Comparison of ENCODE assay signal across 8 cellular contexts in genomic region chr1:31617917-31618746, GRCh38. TPM values are rescaled to one million over a fixed set of nuclear protein-coding genes. Genes with fewer than 3 reads are reported as not detected.
DNase-seq lines count a peak whose midpoint lies in the region; ATAC-seq, FAIRE-seq and TF ChIP-seq lines count a peak whose summit lies in the region.

No MANE protein-coding gene starts in this region.

- H3K4me1 ChIP-seq in HepG2 (ENCODE audit: insufficient read depth, low read length) = peaks cover 9% of the 10 kb centered on the region; the same call in 1 of the 2 replicates

- no TSS peak for BruUV-seq in HepG2 (replicated peaks; lab: Mats Ljungman, UMichigan)

- TF ChIP-seq CTCF in HepG2 (CRISPR knock-in tag; IDR thresholded peaks at IDR 0.05) = peak; percentile 82

- DNase-seq in EH (ENCODE audit: low read depth) (peak; percentile 42), T-helper 9 cell (peak; percentile 28), HepG2 (ENCODE audit: low spot score) (peak; percentile 19)
- peak; percentile 16 for DNase-seq in central memory CD4-positive, alpha-beta T cell
- DNase-seq in stimulated activated CD8-positive, alpha-beta memory T cell treated with anti-CD3 and anti-CD28 coated beads, Interleukin-4, amount 100 ng/mL, for 48 hours = peak; percentile 68

- TF ChIP-seq POLR2A in HepG2 (IDR thresholded peaks at IDR 0.05; ENCODE audit: insufficient read depth in 1 of 2, low read depth in 2 of 2, low read length in 2 of 2) = no peak

- POLR2A ChIA-PET in HepG2 (lab: Yijun Ruan, JAX) = interaction anchor here (1.2 kb wide), 1 partner anchor 9 kb away, joined by 3 read pairs; no protein-coding TSS in a partner anchor

- no peaks in the 10 kb centered on the region for H4K20me1 ChIP-seq in HepG2 (ENCODE audit: insufficient read depth, low read length)

- peak; percentile 77 for ATAC-seq in HepG2
- no peak for ATAC-seq in HG02973 (IDR thresholded peaks at IDR 0.05; ENCODE audit: unreplicated experiment)
- ATAC-seq in GM21447 (IDR thresholded peaks at IDR 0.05; ENCODE audit: unreplicated experiment) = no peak

- in situ Hi-C loops in HepG2 (cut with HindIII; ENCODE audit: extremely low pct_ligation_motif_present, low pct_unique_long_range_greater_than_20kb) = no loop called here

- CTCF ChIA-PET in HepG2 (lab: Yijun Ruan, JAX; ENCODE audit: low intra/inter-chr PET ratio, low total read pairs) = interaction anchor here (1.3 to 2.8 kb wide), 2 partner anchors 24 to 54 kb away, joined by 3 to 17 read pairs; no protein-coding TSS in a partner anchor

- no peaks in the 10 kb centered on the region for H3K36me3 ChIP-seq in HepG2 (replicated peaks in 1 of 2; ENCODE audit: control insufficient read depth in 1 of 2, insufficient read depth in 2 of 2, low read length in 2 of 2)

- no peaks in the 10 kb centered on the region for H3K9me3 ChIP-seq in HepG2 (ENCODE audit: low read length)

- no peak overlapping the region for H2AFZ ChIP-seq in HepG2 (ENCODE audit: low read length)

- no peak for TF ChIP-seq EP300 in Ishikawa (IDR thresholded peaks at IDR 0.05; ENCODE audit: borderline replicate concordance)
- TF ChIP-seq EP300 in HepG2 (IDR thresholded peaks at IDR 0.05; ENCODE audit: low read depth in 2 of 2, low read length in 2 of 2) = no peak
- no peak for TF ChIP-seq EP300 in HepG2 (CRISPR knock-in tag; IDR thresholded peaks at IDR 0.05; ENCODE audit: borderline replicate concordance)

- H3K27me3 ChIP-seq in HepG2 (ENCODE audit: control insufficient read depth in 1 of 2, insufficient read depth in 2 of 2, low read length in 2 of 2) = peaks cover 7 to 42% of the 10 kb centered on the region in 2 experiments

- H3K79me2 ChIP-seq in HepG2 (ENCODE audit: insufficient read depth, low read length) = no peaks in the 10 kb centered on the region

- intact Hi-C loops in HepG2 (cut with micrococcal nuclease; ENCODE audit: unreplicated experiment) = loop anchor here (2.0 kb wide), 1 partner anchor 53 kb away; no protein-coding TSS in a partner anchor

- WGBS in HepG2 (ENCODE audit: low lambda C conversion rate) = 0% methylated on average over 13 of the region's 56 CpGs

- no peak overlapping the region for H3K27ac ChIP-seq in HepG2 (ENCODE audit: extremely low read length, insufficient read depth, low read length)

- H3K4me3 ChIP-seq in HepG2 (replicated peaks in 1 of 3; ENCODE audit: insufficient read depth in 1 of 3, low read depth in 2 of 3, low read length in 3 of 3) = peak overlapping the region; percentile 59 to 72 (median 65)

- peak overlapping the region; percentile 77 for H3K4me2 ChIP-seq in HepG2 (ENCODE audit: low read depth, low read length)

- H3K9ac ChIP-seq in HepG2 (ENCODE audit: insufficient read depth, low read depth, low read length) = no peak overlapping the region

- no peak for FAIRE-seq in HepG2 (lab: Jason Lieb, UNC)

- peak; percentile 57; the same call in 1 of the 2 replicates for TF ChIP-seq RAD21 in Ishikawa (IDR thresholded peaks at IDR 0.05; ENCODE audit: low read depth)
- peak; percentile 66 for TF ChIP-seq RAD21 in HepG2 (CRISPR knock-in tag; IDR thresholded peaks at IDR 0.05)

TF ChIP-seq in Ishikawa, 13 proteins besides CTCF, POLR2A, EP300 and RAD21 (continues in another document):
- no peak for TF ChIP-seq FOXM1 (IDR thresholded peaks at IDR 0.05; ENCODE audit: borderline replicate concordance, low read depth)
- no peak for TF ChIP-seq CEBPB (IDR thresholded peaks at IDR 0.05)

TF ChIP-seq in HepG2, 621 proteins besides CTCF, POLR2A, EP300 and RAD21 (continues in another document):
- TF ChIP-seq KDM2A (CRISPR knock-in tag; IDR thresholded peaks at IDR 0.05; ENCODE audit: borderline replicate concordance, low read depth) (peak; percentile 66; the same call in 1 of the 2 replicates), PITX1 (CRISPR knock-in tag; IDR thresholded peaks at IDR 0.05) (no peak), ZMAT3 (CRISPR knock-in tag; conservative IDR thresholded peaks at IDR 0.05) (0 out of 2 replicates have a peak, but pooled peaks have one; percentile 15), ZSCAN31 (CRISPR knock-in tag; IDR thresholded peaks at IDR 0.05; ENCODE audit: low read depth) (0 out of 2 replicates have a peak, but pooled peaks have one; percentile 25), ZNF496 (CRISPR knock-in tag; IDR thresholded peaks at IDR 0.05; ENCODE audit: insufficient replicate concordance) (no peak), FOSL2 (CRISPR knock-in tag; IDR thresholded peaks at IDR 0.05) (no peak), STAG1 (CRISPR knock-in tag; IDR thresholded peaks at IDR 0.05) (peak; percentile 59)

RNA-seq across cellular contexts. Expression of gene HCRTR1, which starts 0.6 kb away (rescaled TPM):
- total RNA-seq in HepG2 (2016; rRNA removed; fragmentation: Illumina TruSeq; extraction: Trizol) = not detected in 2 replicates
- total RNA-seq in HepG2 (2016; cell fraction: cytosol; rRNA removed; fragmentation: Illumina TruSeq; extraction: Trizol; ENCODE audit: low read depth) = not detected in 2 replicates
- not detected in 2 replicates for total RNA-seq in HepG2 (2016; cell fraction: insoluble cytoplasmic fraction; rRNA removed; fragmentation: Illumina TruSeq; extraction: Trizol)
- total RNA-seq in HepG2 (2016; cell fraction: membrane; rRNA removed; fragmentation: Illumina TruSeq; extraction: Trizol) = not detected in 2 replicates
- total RNA-seq in HepG2 (2016; cell fraction: nucleus; rRNA removed; fragmentation: Illumina TruSeq; extraction: Trizol) = not detected in 2 replicates
- 0.05 TPM in 1 of 2 replicates, not detected in the other for polyA plus RNA-seq in HepG2 (2011; rRNA removed)
- 0.03 TPM in 1 of 2 replicates, not detected in the other for polyA plus RNA-seq in HepG2 (2011; cell fraction: cytosol; rRNA removed)
- 0.13 and 0.23 TPM in 2 replicates for polyA plus RNA-seq in HepG2 (2011; cell fraction: nucleus; rRNA removed)
- 0.07 TPM in 1 of 2 replicates, not detected in the other for polyA plus RNA-seq in HepG2 (2012)
- polyA plus RNA-seq in HepG2 (2016; cell fraction: cytosol; fragmentation: Illumina TruSeq; extraction: Trizol; ENCODE audit: low read depth) = not detected in 2 replicates
- polyA plus RNA-seq in HepG2 (2016; cell fraction: insoluble cytoplasmic fraction; fragmentation: Illumina TruSeq; extraction: Trizol; ENCODE audit: low read depth) = not detected in 2 replicates
- polyA plus RNA-seq in HepG2 (2016; cell fraction: membrane; fragmentation: Illumina TruSeq; extraction: Trizol; ENCODE audit: low read depth) = not detected in 2 replicates
- polyA plus RNA-seq in HepG2 (2016; cell fraction: nucleus; fragmentation: Illumina TruSeq; extraction: Trizol; ENCODE audit: insufficient read depth, low read depth) = not detected in 2 replicates
- not detected in 2 replicates for polyA minus RNA-seq in HepG2 (2011; rRNA and poly(A)+ RNA removed; ENCODE audit: low replicate concordance)
- polyA minus RNA-seq in HepG2 (2011; cell fraction: cytosol; rRNA and poly(A)+ RNA removed) = not detected in 2 replicates
- polyA minus RNA-seq in HepG2 (2011; cell fraction: nucleus; rRNA and poly(A)+ RNA removed) = not detected in 2 replicates

RNA-seq across cellular contexts. Expression of gene PEF1, which starts 26.5 kb away (rescaled TPM):
- total RNA-seq in HepG2 (2016; rRNA removed; fragmentation: Illumina TruSeq; extraction: Trizol) = 57.1 and 85.7 TPM in 2 replicates
- 16.0 and 19.1 TPM in 2 replicates for total RNA-seq in HepG2 (2016; cell fraction: cytosol; rRNA removed; fragmentation: Illumina TruSeq; extraction: Trizol; ENCODE audit: low read depth)
- total RNA-seq in HepG2 (2016; cell fraction: insoluble cytoplasmic fraction; rRNA removed; fragmentation: Illumina TruSeq; extraction: Trizol) = 57.5 and 91.4 TPM in 2 replicates
- 33.1 and 34.7 TPM in 2 replicates for total RNA-seq in HepG2 (2016; cell fraction: membrane; rRNA removed; fragmentation: Illumina TruSeq; extraction: Trizol)
- total RNA-seq in HepG2 (2016; cell fraction: nucleus; rRNA removed; fragmentation: Illumina TruSeq; extraction: Trizol) = 28.3 and 31.4 TPM in 2 replicates
- polyA plus RNA-seq in HepG2 (2011; rRNA removed) = 57.8 and 69.0 TPM in 2 replicates
- polyA plus RNA-seq in HepG2 (2011; cell fraction: cytosol; rRNA removed) = 59.1 and 66.1 TPM in 2 replicates
- polyA plus RNA-seq in HepG2 (2011; cell fraction: nucleus; rRNA removed) = 28.9 TPM in 2 replicates
- 26.2 and 40.7 TPM in 2 replicates for polyA plus RNA-seq in HepG2 (2012)
- polyA plus RNA-seq in HepG2 (2016; cell fraction: cytosol; fragmentation: Illumina TruSeq; extraction: Trizol; ENCODE audit: low read depth) = 17.0 and 18.2 TPM in 2 replicates
- polyA plus RNA-seq in HepG2 (2016; cell fraction: insoluble cytoplasmic fraction; fragmentation: Illumina TruSeq; extraction: Trizol; ENCODE audit: low read depth) = 103 and 109 TPM in 2 replicates
- 29.6 and 30.9 TPM in 2 replicates for polyA plus RNA-seq in HepG2 (2016; cell fraction: membrane; fragmentation: Illumina TruSeq; extraction: Trizol; ENCODE audit: low read depth)
- polyA plus RNA-seq in HepG2 (2016; cell fraction: nucleus; fragmentation: Illumina TruSeq; extraction: Trizol; ENCODE audit: insufficient read depth, low read depth) = 43.9 and 48.1 TPM in 2 replicates
- polyA minus RNA-seq in HepG2 (2011; rRNA and poly(A)+ RNA removed; ENCODE audit: low replicate concordance) = 137 and 154 TPM in 2 replicates
- 28.9 and 36.0 TPM in 2 replicates for polyA minus RNA-seq in HepG2 (2011; cell fraction: cytosol; rRNA and poly(A)+ RNA removed)
- polyA minus RNA-seq in HepG2 (2011; cell fraction: nucleus; rRNA and poly(A)+ RNA removed) = 14.2 and 17.9 TPM in 2 replicates

RNA-seq across cellular contexts. Expression of gene TINAGL1, which starts 41.8 kb away (rescaled TPM):
- total RNA-seq in HepG2 (2016; rRNA removed; fragmentation: Illumina TruSeq; extraction: Trizol) = 10.5 and 24.7 TPM in 2 replicates
- 13.7 and 15.2 TPM in 2 replicates for total RNA-seq in HepG2 (2016; cell fraction: cytosol; rRNA removed; fragmentation: Illumina TruSeq; extraction: Trizol; ENCODE audit: low read depth)
- total RNA-seq in HepG2 (2016; cell fraction: insoluble cytoplasmic fraction; rRNA removed; fragmentation: Illumina TruSeq; extraction: Trizol) = 9.6 and 28.4 TPM in 2 replicates
- 21.8 and 22.0 TPM in 2 replicates for total RNA-seq in HepG2 (2016; cell fraction: membrane; rRNA removed; fragmentation: Illumina TruSeq; extraction: Trizol)
- total RNA-seq in HepG2 (2016; cell fraction: nucleus; rRNA removed; fragmentation: Illumina TruSeq; extraction: Trizol) = 24.5 and 28.2 TPM in 2 replicates
- polyA plus RNA-seq in HepG2 (2011; rRNA removed) = 76.8 and 139 TPM in 2 replicates
- polyA plus RNA-seq in HepG2 (2011; cell fraction: cytosol; rRNA removed) = 62.4 and 79.7 TPM in 2 replicates
- 185 and 206 TPM in 2 replicates for polyA plus RNA-seq in HepG2 (2011; cell fraction: nucleus; rRNA removed)
- polyA plus RNA-seq in HepG2 (2012) = 42.8 and 47.0 TPM in 2 replicates
- 5.5 and 6.8 TPM in 2 replicates for polyA plus RNA-seq in HepG2 (2016; cell fraction: cytosol; fragmentation: Illumina TruSeq; extraction: Trizol; ENCODE audit: low read depth)
- 8.8 and 11.1 TPM in 2 replicates for polyA plus RNA-seq in HepG2 (2016; cell fraction: insoluble cytoplasmic fraction; fragmentation: Illumina TruSeq; extraction: Trizol; ENCODE audit: low read depth)
- polyA plus RNA-seq in HepG2 (2016; cell fraction: membrane; fragmentation: Illumina TruSeq; extraction: Trizol; ENCODE audit: low read depth) = 10.6 and 11.6 TPM in 2 replicates
- 48.2 and 51.2 TPM in 2 replicates for polyA plus RNA-seq in HepG2 (2016; cell fraction: nucleus; fragmentation: Illumina TruSeq; extraction: Trizol; ENCODE audit: insufficient read depth, low read depth)
- polyA minus RNA-seq in HepG2 (2011; rRNA and poly(A)+ RNA removed; ENCODE audit: low replicate concordance) = 13.3 and 101 TPM in 2 replicates
- 27.7 and 32.7 TPM in 2 replicates for polyA minus RNA-seq in HepG2 (2011; cell fraction: cytosol; rRNA and poly(A)+ RNA removed)
- 24.6 and 37.8 TPM in 2 replicates for polyA minus RNA-seq in HepG2 (2011; cell fraction: nucleus; rRNA and poly(A)+ RNA removed)

Comparison
In these comparisons a context has a peak if more than half of its experiments do, and no peak if none do; other contexts are left out.
1. DNase-seq: peak in every context shown above with its lines; median percentile 68 in stimulated activated CD8-positive, alpha-beta memory T cell treated with anti-CD3 and anti-CD28 coated beads, Interleukin-4, amount 100 ng/mL, for 48 hours; 42 in EH; 28 in T-helper 9 cell; 19 in HepG2; 16 in central memory CD4-positive, alpha-beta T cell.